ENCODE assay signal across 25 cellular contexts in genomic region chr2:183371545-183371944, GRCh38.
DNase-seq lines count a peak whose midpoint lies in the region; ATAC-seq, FAIRE-seq and TF ChIP-seq lines count a peak whose summit lies in the region.
"Had no signal": no experiment of that assay in that cellular context is flagged by ENCODE, and none has a peak within 500 bp of the region (broad histone marks: within the 10 kb centered on the region; RNA-seq: fewer than 3 reads in every experiment).

No MANE protein-coding gene starts in this region.

- TF ChIP-seq CTCF in GM12878 (IDR thresholded peaks at IDR 0.05 in 2 of 3, conservative IDR thresholded peaks at IDR 0.05 in 1 of 3; ENCODE audit: control insufficient read depth in 2 of 3, extremely low read depth in 1 of 3, insufficient read depth in 1 of 3, low read depth in 3 of 3, low read length in 3 of 3) (no peak), dorsolateral prefrontal cortex (IDR thresholded peaks at IDR 0.05 in 54 of 56, conservative IDR thresholded peaks at IDR 0.05 in 2 of 56; ENCODE audit: low read depth in 1 of 56, partially characterized antibody in 56 of 56) (no peak), lower lobe of right lung (IDR thresholded peaks at IDR 0.05) (no peak), mucosa of descending colon (IDR thresholded peaks at IDR 0.05) (no peak)

- intact Hi-C loops in GM12878 (cut with micrococcal nuclease; ENCODE audit: unreplicated experiment) = no loop called here
- intact Hi-C loops in dorsolateral prefrontal cortex (cut with DNase I) = no loop called here
- intact Hi-C loops in lower lobe of right lung (cut with DNase I) = no loop called here
- intact Hi-C loops in mucosa of descending colon (cut with DNase I, micrococcal nuclease) = no loop called here

- TF ChIP-seq EP300 in GM12878 (IDR thresholded peaks at IDR 0.05; ENCODE audit: borderline replicate concordance in 1 of 2, control insufficient read depth in 1 of 2, low read depth in 2 of 2, low read length in 2 of 2) = no peak

- peak; percentile 76 for ATAC-seq in GM18909 (IDR thresholded peaks at IDR 0.05; ENCODE audit: poor library complexity, unreplicated experiment)
- peak; percentile 81 for ATAC-seq in HG03457 (IDR thresholded peaks at IDR 0.05; ENCODE audit: unreplicated experiment)
- peak; percentile 73 for ATAC-seq in GM12878
- no peak for ATAC-seq in GM19328 (IDR thresholded peaks at IDR 0.05; ENCODE audit: unreplicated experiment)
- no peak for ATAC-seq in lower lobe of right lung
- no peak for ATAC-seq in mucosa of descending colon
- ATAC-seq: activated CD8-positive, alpha-beta T cell treated with anti-CD3 and anti-CD28 coated beads for 36 hours; CD8-positive, alpha-beta T cell; left lobe of liver; naive thymus-derived CD4-positive, alpha-beta T cell had no signal

- no peak for TF ChIP-seq RAD21 in GM12878 (IDR thresholded peaks at IDR 0.05; ENCODE audit: insufficient read depth, low read depth, low read length)

- H3K27me3 ChIP-seq in GM12878 (replicated peaks in 1 of 2; ENCODE audit: control insufficient read depth in 2 of 2, insufficient read depth in 2 of 2, low read length in 1 of 2) (no peaks in the 10 kb centered on the region), dorsolateral prefrontal cortex (no peaks in the 10 kb centered on the region), lower lobe of right lung (ENCODE audit: low read depth) (no peaks in the 10 kb centered on the region)
- H3K27me3 ChIP-seq: neutrophil, sigmoid colon, tibial artery had no signal

- H3K36me3 ChIP-seq in GM12878 (ENCODE audit: control insufficient read depth in 2 of 2, insufficient read depth in 2 of 2, low read length in 1 of 2) (no peaks in the 10 kb centered on the region), lower lobe of right lung (no peaks in the 10 kb centered on the region), mucosa of descending colon (ENCODE audit: low read depth) (no peaks in the 10 kb centered on the region)
- H3K36me3 ChIP-seq: neutrophil, sigmoid colon, tibial artery had no signal

- H3K9me3 ChIP-seq in GM12878 (replicated peaks; ENCODE audit: control insufficient read depth, insufficient read depth, low read length) (no peaks in the 10 kb centered on the region), lower lobe of right lung (no peaks in the 10 kb centered on the region), mucosa of descending colon (no peaks in the 10 kb centered on the region)
- H3K9me3 ChIP-seq: neutrophil, sigmoid colon, tibial artery had no signal

- RAD21 ChIA-PET in GM12878 (lab: Charles Lee; ENCODE audit: unreplicated experiment) = interaction anchor here (0.9 kb wide), 1 partner anchor 9 kb away, joined by 3 read pairs; no protein-coding TSS in a partner anchor

- POLR2A ChIA-PET in GM12878 (lab: Charles Lee) = no interaction called here

- H3K4me1 ChIP-seq in GM12878 (ENCODE audit: control insufficient read depth, insufficient read depth, low read length) (no peaks in the 10 kb centered on the region), lower lobe of right lung (no peaks in the 10 kb centered on the region), mucosa of descending colon (ENCODE audit: low read depth) (no peaks in the 10 kb centered on the region)
- H3K4me1 ChIP-seq: sigmoid colon, tibial artery had no signal

- no peaks in the 10 kb centered on the region for H4K20me1 ChIP-seq in GM12878 (ENCODE audit: control insufficient read depth, insufficient read depth)

- H3K9ac ChIP-seq in GM12878 (ENCODE audit: control insufficient read depth, insufficient read depth, low read length) = no peak overlapping the region

- TF ChIP-seq POLR2A in GM12878 (IDR thresholded peaks at IDR 0.05; ENCODE audit: low read depth, low read length) = no peak

- no peak overlapping the region for H3K27ac ChIP-seq in GM12878 (ENCODE audit: control insufficient read depth, insufficient read depth)
- H3K27ac ChIP-seq in dorsolateral prefrontal cortex = no peak overlapping the region
- H3K27ac ChIP-seq in lower lobe of right lung = no peak overlapping the region
- H3K27ac ChIP-seq: neutrophil, sigmoid colon, tibial artery had no signal

- DNase-seq in EL = peak; percentile 8
- DNase-seq in GM12878 (ENCODE audit: low read depth, low spot score) = no peak
- no peak for DNase-seq in dorsolateral prefrontal cortex
- DNase-seq in lower lobe of right lung = no peak
- no peak for DNase-seq in mucosa of descending colon
- DNase-seq: activated CD8-positive, alpha-beta T cell treated with anti-CD3 and anti-CD28 coated beads for 36 hours; amniotic stem cell; CD8-positive, alpha-beta T cell; naive thymus-derived CD4-positive, alpha-beta T cell; NCI-H1092; NCI-H187; NCI-H2171; NCI-H510A; sigmoid colon; stimulated activated CD4-positive, alpha-beta T cell treated with anti-CD3 and anti-CD28 coated beads, Interleukin-12 subunit alpha, Interleukin-12 subunit beta, amount 100 ng/mL, for 4 hours; stimulated activated CD4-positive, alpha-beta T cell treated with anti-CD3 and anti-CD28 coated beads, Interleukin-2, amount 100 ng/mL, for 48 hours; SW 1271; tibial artery had no signal

- no peak overlapping the region for H2AFZ ChIP-seq in GM12878 (ENCODE audit: control insufficient read depth, low read depth, low read length)

- H3K4me2 ChIP-seq in GM12878 (ENCODE audit: control insufficient read depth, insufficient read depth) = no peak overlapping the region

- CTCF ChIA-PET in GM12878 (lab: Yijun Ruan, JAX) = interaction anchor here (1.1 kb wide), 1 partner anchor 122 kb away, joined by 3 read pairs; no protein-coding TSS in a partner anchor

- no peaks in the 10 kb centered on the region for H3K79me2 ChIP-seq in GM12878 (ENCODE audit: control insufficient read depth, insufficient read depth, low read length)

- no peak for FAIRE-seq in GM12878 (lab: Jason Lieb, UNC)
- FAIRE-seq: H54, islet of Langerhans had no signal

- SMC1A ChIA-PET in GM12878 (lab: Charles Lee; ENCODE audit: uncharacterized antibody, unreplicated experiment) = no interaction called here

- in situ Hi-C loops in GM12878 (cut with MboI) = no loop called here

- no TSS peak for BruUV-seq in GM12878 (replicated peaks; lab: Mats Ljungman, UMichigan)

- H3K4me3 ChIP-seq in GM12878 (no peak overlapping the region), dorsolateral prefrontal cortex (no peak overlapping the region), lower lobe of right lung (no peak overlapping the region), mucosa of descending colon (no peak overlapping the region)
- H3K4me3 ChIP-seq: sigmoid colon, tibial artery had no signal

TF ChIP-seq in GM12878, 131 proteins besides CTCF, POLR2A, EP300 and RAD21 (continues in another document):
- TF ChIP-seq STAT3 (IDR thresholded peaks at IDR 0.05; ENCODE audit: low read depth, low read length) = no peak
- TF ChIP-seq YY1 (IDR thresholded peaks at IDR 0.05; ENCODE audit: low read depth, low read length) = no peak
- no peak for TF ChIP-seq SREBF2 (IDR thresholded peaks at IDR 0.05; ENCODE audit: low read length)
- no peak for TF ChIP-seq GABPA (IDR thresholded peaks at IDR 0.05; ENCODE audit: low read depth)
- TF ChIP-seq, protein P1, sequence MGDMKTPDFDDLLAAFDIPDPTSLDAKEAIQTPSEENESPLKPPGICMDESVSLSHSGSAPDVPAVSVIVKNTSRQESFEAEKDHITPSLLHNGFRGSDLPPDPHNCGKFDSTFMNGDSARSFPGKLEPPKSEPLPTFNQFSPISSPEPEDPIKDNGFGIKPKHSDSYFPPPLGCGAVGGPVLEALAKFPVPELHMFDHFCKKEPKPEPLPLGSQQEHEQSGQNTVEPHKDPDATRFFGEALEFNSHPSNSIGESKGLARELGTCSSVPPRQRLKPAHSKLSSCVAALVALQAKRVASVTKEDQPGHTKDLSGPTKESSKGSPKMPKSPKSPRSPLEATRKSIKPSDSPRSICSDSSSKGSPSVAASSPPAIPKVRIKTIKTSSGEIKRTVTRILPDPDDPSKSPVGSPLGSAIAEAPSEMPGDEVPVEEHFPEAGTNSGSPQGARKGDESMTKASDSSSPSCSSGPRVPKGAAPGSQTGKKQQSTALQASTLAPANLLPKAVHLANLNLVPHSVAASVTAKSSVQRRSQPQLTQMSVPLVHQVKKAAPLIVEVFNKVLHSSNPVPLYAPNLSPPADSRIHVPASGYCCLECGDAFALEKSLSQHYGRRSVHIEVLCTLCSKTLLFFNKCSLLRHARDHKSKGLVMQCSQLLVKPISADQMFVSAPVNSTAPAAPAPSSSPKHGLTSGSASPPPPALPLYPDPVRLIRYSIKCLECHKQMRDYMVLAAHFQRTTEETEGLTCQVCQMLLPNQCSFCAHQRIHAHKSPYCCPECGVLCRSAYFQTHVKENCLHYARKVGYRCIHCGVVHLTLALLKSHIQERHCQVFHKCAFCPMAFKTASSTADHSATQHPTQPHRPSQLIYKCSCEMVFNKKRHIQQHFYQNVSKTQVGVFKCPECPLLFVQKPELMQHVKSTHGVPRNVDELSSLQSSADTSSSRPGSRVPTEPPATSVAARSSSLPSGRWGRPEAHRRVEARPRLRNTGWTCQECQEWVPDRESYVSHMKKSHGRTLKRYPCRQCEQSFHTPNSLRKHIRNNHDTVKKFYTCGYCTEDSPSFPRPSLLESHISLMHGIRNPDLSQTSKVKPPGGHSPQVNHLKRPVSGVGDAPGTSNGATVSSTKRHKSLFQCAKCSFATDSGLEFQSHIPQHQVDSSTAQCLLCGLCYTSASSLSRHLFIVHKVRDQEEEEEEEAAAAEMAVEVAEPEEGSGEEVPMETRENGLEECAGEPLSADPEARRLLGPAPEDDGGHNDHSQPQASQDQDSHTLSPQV (IDR thresholded peaks at IDR 0.05) = no peak
- no peak for TF ChIP-seq PML (IDR thresholded peaks at IDR 0.05; ENCODE audit: low read length)
- no peak for TF ChIP-seq SIX5 (IDR thresholded peaks at IDR 0.05; ENCODE audit: low read depth, low read length, severe bottlenecking)
- TF ChIP-seq PKNOX1 (IDR thresholded peaks at IDR 0.05) = no peak
- no peak for TF ChIP-seq NR2C2 (IDR thresholded peaks at IDR 0.05; ENCODE audit: borderline replicate concordance, control insufficient read depth, insufficient read length, low read depth)

Comparison
In these comparisons a context has a peak if more than half of its experiments do, and no peak if none do; other contexts are left out.
1. ATAC-seq: peak in GM18909 (single experiment), HG03457 (single experiment) and GM12878 (single experiment); none in GM19328 (single experiment), lower lobe of right lung (0 of 2) and mucosa of descending colon (single experiment).